Comparison of ENCODE assay signal across 7 cellular contexts in the genomic region with DNA sequence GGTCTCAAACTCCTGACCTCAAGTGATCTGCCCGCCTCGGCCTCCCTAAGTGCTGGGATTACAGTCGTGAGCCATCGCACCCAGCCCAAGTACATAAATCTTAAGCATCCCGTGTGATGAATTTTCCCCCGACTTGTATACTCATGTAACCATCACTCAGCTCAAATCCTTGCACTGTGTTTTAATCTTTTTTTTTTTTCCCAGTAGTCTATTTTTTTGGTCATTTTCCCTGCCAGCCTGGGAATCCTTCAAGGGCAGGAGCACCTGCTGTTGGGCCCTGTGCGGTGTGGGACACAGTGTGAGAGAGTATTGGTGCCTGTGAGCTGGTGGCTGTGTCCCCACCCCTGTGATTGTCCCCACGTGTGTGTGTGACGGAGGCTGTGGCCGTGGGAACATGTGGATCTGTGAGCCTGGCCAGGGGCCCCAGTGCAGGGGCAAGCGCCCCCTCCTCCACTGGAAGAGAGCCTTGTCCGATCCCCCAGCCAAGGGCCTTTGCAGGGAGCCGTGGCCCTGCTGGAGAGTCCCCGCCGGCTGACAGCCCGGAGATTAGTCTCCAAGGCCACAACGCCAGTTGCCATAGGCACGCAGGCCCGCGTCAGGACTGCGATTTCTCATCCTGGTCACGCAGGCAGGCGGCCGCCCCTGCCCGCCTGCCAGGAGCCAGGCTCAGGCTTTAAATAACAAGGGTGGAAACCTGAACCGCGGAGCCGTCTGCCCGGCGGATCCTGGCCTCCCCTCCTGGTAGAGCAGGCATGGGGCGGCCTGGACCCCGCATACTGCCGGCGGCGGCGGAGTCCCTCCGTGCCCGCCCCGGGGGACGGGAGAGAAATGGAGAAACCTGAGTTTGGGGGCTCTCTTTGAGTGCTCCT. TPM values are rescaled to one million over a fixed set of nuclear protein-coding genes. Genes with fewer than 3 reads are reported as not detected.
DNase-seq lines count a peak whose midpoint lies in the region; ATAC-seq and TF ChIP-seq lines count a peak whose summit lies in the region.

No MANE protein-coding gene starts in this region.

- no peak for TF ChIP-seq CTCF in HFFc6 (IDR thresholded peaks at IDR 0.05)
- no peak for TF ChIP-seq CTCF in WI38 (IDR thresholded peaks at IDR 0.05; ENCODE audit: low read depth, low read length)
- no peak for TF ChIP-seq CTCF in glutamatergic neuron (IDR thresholded peaks at IDR 0.05; ENCODE audit: partially characterized antibody, unreplicated experiment)

- H3K4me3 ChIP-seq in WI38 (ENCODE audit: low read depth, low read length) (peak overlapping the region; percentile 43), neuronal stem cell (ENCODE audit: low read length in 2 of 2) (peak overlapping the region in 1 of 2 donors; percentile 41)

- peak overlapping the region; percentile 55 for H3K27ac ChIP-seq in neuronal stem cell (replicated peaks; ENCODE audit: low read length)

- no peak overlapping the region for H2BK15ac ChIP-seq in neuronal stem cell (ENCODE audit: low read length)

- DNase-seq in HFFc6, result peak; percentile 91
- peak; percentile 50 for DNase-seq in glutamatergic neuron
- DNase-seq in neuronal stem cell (ENCODE audit: low spot score), result peak; percentile 78
- DNase-seq in DMS53 treated with DMSO at 0.1 percent for 48 hours (lab: John Stamatoyannopoulos, UW; ENCODE audit: unreplicated experiment), result no peak
- no peak for DNase-seq in stimulated activated CD4-positive, alpha-beta T cell treated with anti-CD3 and anti-CD28 coated beads, Interleukin-4, amount 100 ng/mL, for 4 hours

- ATAC-seq in HG03159 (IDR thresholded peaks at IDR 0.05; ENCODE audit: unreplicated experiment), result no peak

- peaks cover 25 to 36% of the 10 kb centered on the region in 2 donors for H3K4me1 ChIP-seq in neuronal stem cell (ENCODE audit: control insufficient read depth in 2 of 2, insufficient read depth in 1 of 2, low read depth in 1 of 2, low read length in 2 of 2)

- H2BK12ac ChIP-seq in neuronal stem cell (ENCODE audit: low read length), result no peak overlapping the region

- no peaks in the 10 kb centered on the region for H3K27me3 ChIP-seq in neuronal stem cell (ENCODE audit: control insufficient read depth in 3 of 3, insufficient read depth in 3 of 3, low read depth in 1 of 3, low read length in 3 of 3)

- H3K4me3 Mint-ChIP-seq in HFFc6 (peak overlapping the region; percentile 82), glutamatergic neuron (ENCODE audit: unreplicated experiment) (no peak overlapping the region)

- H3K23ac ChIP-seq in neuronal stem cell (ENCODE audit: low read depth, low read length, poor library complexity), result no peak overlapping the region

- H3K36me3 ChIP-seq in neuronal stem cell (replicated peaks in 1 of 2; ENCODE audit: control insufficient read depth in 2 of 2, insufficient read depth in 2 of 2, low read length in 2 of 2), result peaks cover 2 to 4% of the 10 kb centered on the region in 2 donors

- peaks cover 14% of the 10 kb centered on the region for H3K79me1 ChIP-seq in neuronal stem cell (ENCODE audit: low read depth, low read length)

- peak overlapping the region; percentile 96 for H3K14ac ChIP-seq in neuronal stem cell (ENCODE audit: low read length)

- H2AFZ ChIP-seq in neuronal stem cell (ENCODE audit: low read length), result peak overlapping the region; percentile 80

- H3K9me3 Mint-ChIP-seq in HFFc6 (no peaks in the 10 kb centered on the region), glutamatergic neuron (ENCODE audit: unreplicated experiment) (peaks cover 1% of the 10 kb centered on the region)

- H2BK5ac ChIP-seq in neuronal stem cell (ENCODE audit: low read length), result no peak overlapping the region

- H3K18ac ChIP-seq in neuronal stem cell (ENCODE audit: low read length), result peak overlapping the region; percentile 84

- H3K27ac Mint-ChIP-seq in HFFc6, result peak overlapping the region; percentile 99
- peak overlapping the region; percentile 2 for H3K27ac Mint-ChIP-seq in glutamatergic neuron (ENCODE audit: unreplicated experiment)

- H3K36me3 Mint-ChIP-seq in HFFc6 (ENCODE audit: low read depth), result no peaks in the 10 kb centered on the region; the same call in 1 of the 2 replicates
- H3K36me3 Mint-ChIP-seq in glutamatergic neuron (ENCODE audit: unreplicated experiment), result no peaks in the 10 kb centered on the region

- H4K8ac ChIP-seq in neuronal stem cell (ENCODE audit: low read depth, low read length), result no peak overlapping the region

- no CpG with 5 or more reads among the region's 40 CpGs for WGBS in neuronal stem cell (ENCODE audit: extremely low coverage in 2 of 2, insufficient read length in 2 of 2, insufficient replicate concordance in 1 of 2), 2 donors

- peak overlapping the region; percentile 65 for H2AK5ac ChIP-seq in neuronal stem cell (ENCODE audit: low read depth, low read length)

- H3K4ac ChIP-seq in neuronal stem cell (ENCODE audit: low read length), result no peak overlapping the region

- H3K27me3 Mint-ChIP-seq in HFFc6 (ENCODE audit: insufficient read depth) (peaks cover 3% of the 10 kb centered on the region; the same call in 1 of the 2 replicates), glutamatergic neuron (ENCODE audit: unreplicated experiment) (no peaks in the 10 kb centered on the region)

- H3K4me2 ChIP-seq in neuronal stem cell (ENCODE audit: insufficient read depth, low read length, poor library complexity, severe bottlenecking), result peak overlapping the region; percentile 65

- no peak overlapping the region for H2BK120ac ChIP-seq in neuronal stem cell (ENCODE audit: low read depth, low read length)

- no peaks in the 10 kb centered on the region for H3K9me3 ChIP-seq in neuronal stem cell (replicated peaks in 1 of 2; ENCODE audit: control insufficient read depth in 2 of 2, insufficient read depth in 1 of 2, low read depth in 1 of 2, low read length in 2 of 2)

- H4K91ac ChIP-seq in neuronal stem cell (ENCODE audit: low read depth, low read length, poor library complexity), result no peak overlapping the region

- H3K9ac ChIP-seq in neuronal stem cell (ENCODE audit: low read depth, low read length, poor library complexity), result peak overlapping the region; percentile 85

- H3K4me1 Mint-ChIP-seq in HFFc6 (ENCODE audit: low read depth) (peaks cover 86% of the 10 kb centered on the region), glutamatergic neuron (ENCODE audit: low read depth, unreplicated experiment) (peaks cover 14% of the 10 kb centered on the region)

RNA-seq across cellular contexts. Expression of a gene that starts 26.5 kb away (rescaled TPM):
- 10 to 100 TPM; 19.7 to 24.6 (median 22.4) TPM for total RNA-seq in HFFc6 (2021; fragmentation: NEBNext Ultra II Directional; extraction: Animal tissue kit (Norgen Biotek cat#: 25700))
- 59.4 TPM for total RNA-seq in glutamatergic neuron (ENCODE audit: unreplicated experiment)
- 87.8 TPM for polyA plus RNA-seq in neuronal stem cell (2013, experiment 1 of 2)
- polyA plus RNA-seq in neuronal stem cell (2013, experiment 2 of 2), result 87.6 TPM

Comparison
In these comparisons a context has a peak if more than half of its experiments do, and no peak if none do; other contexts are left out.
1. DNase-seq: peak in HFFc6 (single experiment), glutamatergic neuron (single experiment) and neuronal stem cell (single experiment); none in DMS53 treated with DMSO at 0.1 percent for 48 hours (single experiment) and stimulated activated CD4-positive, alpha-beta T cell treated with anti-CD3 and anti-CD28 coated beads, Interleukin-4, amount 100 ng/mL, for 4 hours (0 of 2).